ENCODE assay signal across 18 cellular contexts in genomic region chr2:155021591-155021990, GRCh38.
DNase-seq lines count a peak whose midpoint lies in the region; ATAC-seq and TF ChIP-seq lines count a peak whose summit lies in the region.
"Had no signal": no experiment of that assay in that cellular context is flagged by ENCODE, and none has a peak within 500 bp of the region (broad histone marks: within the 10 kb centered on the region; RNA-seq: fewer than 3 reads in every experiment).

No MANE protein-coding gene starts in this region.

- ATAC-seq in WTC11 (0 out of 2 replicates have a peak, but pooled peaks have one; percentile 24), HG03159 (IDR thresholded peaks at IDR 0.05; ENCODE audit: unreplicated experiment) (no peak)

- TF ChIP-seq CTCF in WTC11 (IDR thresholded peaks at IDR 0.05) (no peak), foreskin fibroblast (IDR thresholded peaks at IDR 0.05; ENCODE audit: low read depth, low read length) (no peak)

- intact Hi-C loops in activated T-helper 2 cell treated with anti-CD3 and anti-CD28 coated beads, Interferon-gamma antibody, Interleukin-2, Interleukin-4, amounts not matched to agents 10 μg/mL and 5 μg/mL and 100 μg/mL, durations not matched to agents 14 hours and 24 hours and 36 hours (cut with micrococcal nuclease) = no loop called here

- 0 out of 2 replicates have a peak overlapping the region, but pooled peaks have one; percentile 9 for H3K27ac Mint-ChIP-seq in WTC11
- H3K27ac Mint-ChIP-seq in activated T-helper 2 cell treated with anti-CD3 and anti-CD28 coated beads, Interferon-gamma antibody, Interleukin-2, Interleukin-4, amounts not matched to agents 10 μg/mL and 5 μg/mL and 100 μg/mL, durations not matched to agents 14 hours and 24 hours and 36 hours = no peak overlapping the region
- H3K27ac Mint-ChIP-seq: HFFc6; IgD-negative memory B cell; T-helper 2 cell treated with Interferon-gamma antibody and Interleukin-4, amounts not matched to agents 5 μg/mL and 100 μg/mL, for 36 hours had no signal

- H3K27me3 Mint-ChIP-seq in WTC11 (ENCODE audit: low read depth) = no peaks in the 10 kb centered on the region
- H3K27me3 Mint-ChIP-seq in activated T-helper 2 cell treated with anti-CD3 and anti-CD28 coated beads, Interferon-gamma antibody, Interleukin-2, Interleukin-4, amounts not matched to agents 10 μg/mL and 5 μg/mL and 100 μg/mL, durations not matched to agents 14 hours and 24 hours and 36 hours (ENCODE audit: low read depth) = no peaks in the 10 kb centered on the region
- H3K27me3 Mint-ChIP-seq: IgD-negative memory B cell had no signal

- POLR2A ChIA-PET in WTC11 (lab: Charles Lee) = interaction anchor here (0.5 kb wide), 1 partner anchor 1463 kb away, joined by 4 read pairs; no protein-coding TSS in a partner anchor

- no peaks in the 10 kb centered on the region for H3K36me3 Mint-ChIP-seq in WTC11
- no peaks in the 10 kb centered on the region for H3K36me3 Mint-ChIP-seq in activated T-helper 2 cell treated with anti-CD3 and anti-CD28 coated beads, Interferon-gamma antibody, Interleukin-2, Interleukin-4, amounts not matched to agents 10 μg/mL and 5 μg/mL and 100 μg/mL, durations not matched to agents 14 hours and 24 hours and 36 hours (ENCODE audit: low read depth)

- DNase-seq in COR-L47 (lab: John Stamatoyannopoulos, UW) (peak; percentile 25), NCI-H1105 treated with DMSO at 0.1 percent for 48 hours (lab: John Stamatoyannopoulos, UW) (peak; percentile 60), NCI-H446 (lab: John Stamatoyannopoulos, UW) (peak; percentile 87 to 93), WTC11 (ENCODE audit: low spot score) (no peak), foreskin fibroblast (no peak), epidermal melanocyte (ENCODE audit: insufficient read length, low spot score) (no peak)
- no peak for DNase-seq in activated T-helper 2 cell treated with anti-CD3 and anti-CD28 coated beads, Interferon-gamma antibody, Interleukin-2, Interleukin-4, amounts not matched to agents 10 μg/mL and 5 μg/mL and 100 μg/mL, durations not matched to agents 14 hours and 24 hours and 36 hours (ENCODE audit: low spot score)
- DNase-seq: DND-41, GF-D8, HFFc6, NCI-H1436 treated with DMSO at 0.1 percent for 48 hours, NCI-H226, NCI-H774, SJCRH30, SW 1271 had no signal

- H3K4me1 Mint-ChIP-seq in WTC11 = no peaks in the 10 kb centered on the region; the same call in 1 of the 2 replicates
- no peaks in the 10 kb centered on the region for H3K4me1 Mint-ChIP-seq in activated T-helper 2 cell treated with anti-CD3 and anti-CD28 coated beads, Interferon-gamma antibody, Interleukin-2, Interleukin-4, amounts not matched to agents 10 μg/mL and 5 μg/mL and 100 μg/mL, durations not matched to agents 14 hours and 24 hours and 36 hours (ENCODE audit: low read depth)
- H3K4me1 Mint-ChIP-seq: IgD-negative memory B cell had no signal

- CTCF ChIA-PET in WTC11 (lab: Charles Lee) = no interaction called here

- H3K4me3 ChIP-seq in foreskin fibroblast (ENCODE audit: low read depth in 1 of 2, low read length in 2 of 2) = no peak overlapping the region
- H3K4me3 ChIP-seq: SJCRH30 had no signal

- H3K9me3 Mint-ChIP-seq in WTC11 = no peaks in the 10 kb centered on the region
- no peaks in the 10 kb centered on the region for H3K9me3 Mint-ChIP-seq in activated T-helper 2 cell treated with anti-CD3 and anti-CD28 coated beads, Interferon-gamma antibody, Interleukin-2, Interleukin-4, amounts not matched to agents 10 μg/mL and 5 μg/mL and 100 μg/mL, durations not matched to agents 14 hours and 24 hours and 36 hours
- H3K9me3 Mint-ChIP-seq: IgD-negative memory B cell; T-helper 2 cell treated with Interferon-gamma antibody and Interleukin-4, amounts not matched to agents 5 μg/mL and 100 μg/mL, for 36 hours had no signal

- no peak overlapping the region for H3K4me3 Mint-ChIP-seq in WTC11
- H3K4me3 Mint-ChIP-seq in activated T-helper 2 cell treated with anti-CD3 and anti-CD28 coated beads, Interferon-gamma antibody, Interleukin-2, Interleukin-4, amounts not matched to agents 10 μg/mL and 5 μg/mL and 100 μg/mL, durations not matched to agents 14 hours and 24 hours and 36 hours (ENCODE audit: low read depth) = no peak overlapping the region
- H3K4me3 Mint-ChIP-seq: HFFc6; IgD-negative memory B cell; T-helper 2 cell treated with Interferon-gamma antibody and Interleukin-4, amounts not matched to agents 5 μg/mL and 100 μg/mL, for 36 hours had no signal

TF ChIP-seq in WTC11, 78 proteins besides CTCF, POLR2A, EP300 and RAD21:
- TF ChIP-seq ELF4 (CRISPR knock-in tag; IDR thresholded peaks at IDR 0.05; ENCODE audit: low read depth) (no peak), ZBTB21 (CRISPR knock-in tag; IDR thresholded peaks at IDR 0.05; ENCODE audit: borderline replicate concordance) (no peak), ZNF396 (CRISPR knock-in tag; IDR thresholded peaks at IDR 0.05; ENCODE audit: borderline replicate concordance) (no peak), IRF2 (CRISPR knock-in tag; IDR thresholded peaks at IDR 0.05; ENCODE audit: borderline replicate concordance, low read depth) (no peak), TP53 (CRISPR knock-in tag; IDR thresholded peaks at IDR 0.05) (no peak), ZNF138 (CRISPR knock-in tag; conservative IDR thresholded peaks at IDR 0.05) (no peak), MAX (CRISPR knock-in tag; IDR thresholded peaks at IDR 0.05) (no peak), NFYB (CRISPR knock-in tag; conservative IDR thresholded peaks at IDR 0.05; ENCODE audit: low read depth) (no peak)
- TF ChIP-seq, protein P1, sequence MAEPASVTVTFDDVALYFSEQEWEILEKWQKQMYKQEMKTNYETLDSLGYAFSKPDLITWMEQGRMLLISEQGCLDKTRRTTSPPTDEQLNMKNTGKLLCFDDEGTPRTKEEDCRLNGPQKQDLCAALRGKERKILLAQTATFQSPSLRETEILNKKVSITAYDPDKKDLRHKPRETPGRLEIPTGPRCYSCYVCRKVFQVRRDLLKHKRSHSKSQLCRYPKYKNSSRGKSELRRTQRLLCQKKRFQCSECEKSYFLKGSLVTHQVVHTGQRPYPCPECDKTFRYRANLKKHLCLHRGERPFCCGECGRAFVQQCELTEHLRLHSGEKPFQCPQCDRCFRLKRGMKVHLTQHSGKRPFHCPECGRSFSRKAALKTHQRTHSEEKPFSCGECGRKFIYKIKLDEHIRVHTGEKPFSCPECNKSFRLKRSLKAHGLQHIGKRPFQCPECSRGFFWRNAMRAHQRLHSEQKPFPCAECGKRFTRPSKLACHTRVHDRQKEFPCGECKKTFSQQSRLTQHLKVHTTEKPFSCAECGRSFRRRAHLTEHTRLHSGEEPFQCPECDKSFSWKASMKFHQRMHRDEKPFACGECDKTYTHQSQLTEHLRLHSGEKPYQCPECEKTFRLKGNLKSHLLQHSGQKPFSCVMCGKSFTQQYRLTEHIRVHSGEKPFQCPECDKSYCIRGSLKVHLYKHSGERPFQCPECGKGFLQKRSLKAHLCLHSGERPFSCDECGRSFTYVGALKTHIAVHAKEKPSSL (CRISPR knock-in tag; conservative IDR thresholded peaks at IDR 0.05) = no peak
- TF ChIP-seq, protein P2, sequence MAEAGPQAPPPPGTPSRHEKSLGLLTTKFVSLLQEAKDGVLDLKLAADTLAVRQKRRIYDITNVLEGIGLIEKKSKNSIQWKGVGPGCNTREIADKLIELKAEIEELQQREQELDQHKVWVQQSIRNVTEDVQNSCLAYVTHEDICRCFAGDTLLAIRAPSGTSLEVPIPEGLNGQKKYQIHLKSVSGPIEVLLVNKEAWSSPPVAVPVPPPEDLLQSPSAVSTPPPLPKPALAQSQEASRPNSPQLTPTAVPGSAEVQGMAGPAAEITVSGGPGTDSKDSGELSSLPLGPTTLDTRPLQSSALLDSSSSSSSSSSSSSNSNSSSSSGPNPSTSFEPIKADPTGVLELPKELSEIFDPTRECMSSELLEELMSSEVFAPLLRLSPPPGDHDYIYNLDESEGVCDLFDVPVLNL (CRISPR knock-in tag; IDR thresholded peaks at IDR 0.05; ENCODE audit: borderline replicate concordance, low read depth) = no peak

Comparison
In these comparisons a context has a peak if more than half of its experiments do, and no peak if none do; other contexts are left out.
1. DNase-seq: peak in COR-L47 (single experiment), NCI-H1105 treated with DMSO at 0.1 percent for 48 hours (single experiment) and NCI-H446 (2 of 2); none in WTC11 (single experiment), activated T-helper 2 cell treated with anti-CD3 and anti-CD28 coated beads, Interferon-gamma antibody, Interleukin-2, Interleukin-4, amounts not matched to agents 10 μg/mL and 5 μg/mL and 100 μg/mL, durations not matched to agents 14 hours and 24 hours and 36 hours (single experiment), foreskin fibroblast (0 of 2) and epidermal melanocyte (single experiment).